In genomic region chr1:156894711-156895407, GRCh38 we compare ENCODE assay signal across 12 cellular contexts. TPM values are rescaled to one million over a fixed set of nuclear protein-coding genes. Genes with fewer than 3 reads are reported as not detected.
A peak's percentile ranks its signal among the peaks of the same experiment; 100 is the strongest.
DNase-seq lines count a peak whose midpoint lies in the region; FAIRE-seq and TF ChIP-seq lines count a peak whose summit lies in the region.
"Had no signal": no experiment of that assay in that cellular context is flagged by ENCODE, and none has a peak within 500 bp of the region (broad histone marks: within the 10 kb centered on the region; RNA-seq: fewer than 3 reads in every experiment).

No MANE protein-coding gene starts in this region.

- H2AFZ ChIP-seq in smooth muscle cell (ENCODE audit: low read depth), result no peak overlapping the region

- H3K9me3 Mint-ChIP-seq in brain, result no peaks in the 10 kb centered on the region

- no peak for FAIRE-seq in small intestine (lab: Jason Lieb, UNC)

- H3K36me3 Mint-ChIP-seq in brain, result no peaks in the 10 kb centered on the region

- H3K9ac ChIP-seq in smooth muscle cell (ENCODE audit: low read depth), result no peak overlapping the region

- TF ChIP-seq CTCF in brain (conservative IDR thresholded peaks at IDR 0.05) (no peak), smooth muscle cell (IDR thresholded peaks at IDR 0.05; ENCODE audit: borderline replicate concordance, insufficient read depth, poor library complexity, severe bottlenecking) (no peak)

- H3K79me2 ChIP-seq in smooth muscle cell (ENCODE audit: low read depth), result no peaks in the 10 kb centered on the region

- H3K4me3 ChIP-seq in smooth muscle cell (no peak overlapping the region), small intestine (ENCODE audit: low read depth in 1 of 2, low read length in 2 of 2) (no peak overlapping the region)

- 81% methylated on average over 12 of the region's 12 CpGs for WGBS in smooth muscle cell (ENCODE audit: low lambda C conversion rate)
- WGBS in small intestine, 3 donors, result 57 to 85% (median 74%) methylated on average over 12 of the region's 12 CpGs

- peaks cover 31% of the 10 kb centered on the region for H3K4me1 Mint-ChIP-seq in brain

- H3K27ac Mint-ChIP-seq in brain, result peak overlapping the region in 3 of 5 experiments; percentile 25 to 63 (median 49)

- H3K27me3 ChIP-seq in smooth muscle cell (ENCODE audit: low read depth) (no peaks in the 10 kb centered on the region), small intestine (ENCODE audit: control insufficient read depth in 2 of 2, insufficient read depth in 2 of 2, low read length in 2 of 2) (peaks cover 2 to 3% of the 10 kb centered on the region in 2 donors)

- H3K27ac ChIP-seq in smooth muscle cell (ENCODE audit: low read depth), result peak overlapping the region; percentile 47
- H3K27ac ChIP-seq in small intestine (ENCODE audit: low read depth in 1 of 2, low read length in 1 of 2), result peak overlapping the region in 1 of 2 donors; percentile 86

- H3F3A ChIP-seq in smooth muscle cell (ENCODE audit: low read depth), result peaks cover 4% of the 10 kb centered on the region

- H3K9me3 ChIP-seq in smooth muscle cell (replicated peaks; ENCODE audit: low read depth) (no peaks in the 10 kb centered on the region), small intestine (ENCODE audit: control insufficient read depth, low read depth) (no peaks in the 10 kb centered on the region)

- H3K27me3 Mint-ChIP-seq in brain, result peaks cover 81% of the 10 kb centered on the region

- peaks cover 8% of the 10 kb centered on the region for H3K4me1 ChIP-seq in smooth muscle cell (ENCODE audit: low read depth)
- no peaks in the 10 kb centered on the region for H3K4me1 ChIP-seq in small intestine (ENCODE audit: control insufficient read depth in 2 of 2, insufficient read depth in 1 of 2, low read depth in 1 of 2, low read length in 1 of 2)

- H4K20me1 ChIP-seq in smooth muscle cell (ENCODE audit: low read depth), result no peaks in the 10 kb centered on the region

- H3K36me3 ChIP-seq in smooth muscle cell (ENCODE audit: low read depth) (no peaks in the 10 kb centered on the region), small intestine (ENCODE audit: control insufficient read depth in 2 of 2, insufficient read depth in 2 of 2, low read length in 2 of 2) (no peaks in the 10 kb centered on the region)

- no peak overlapping the region for H3K4me2 ChIP-seq in smooth muscle cell

- DNase-seq in ELR (ENCODE audit: low read depth) (peak; percentile 56), hepatic stellate cell (ENCODE audit: low spot score) (peak; percentile 72), smooth muscle cell (lab: John Stamatoyannopoulos, UW; ENCODE audit: unreplicated experiment) (no peak), NCI-H1092 (lab: John Stamatoyannopoulos, UW) (no peak), small intestine (no peak), NCI-H1048 (lab: John Stamatoyannopoulos, UW) (no peak)
- no peak for DNase-seq in activated T-cell treated with anti-CD3 and anti-CD28 coated beads, Interleukin-2, amount 50 U/mL, for 48 hours
- DNase-seq: activated naive CD4-positive, alpha-beta T cell; KG1 had no signal

- H3K4me3 Mint-ChIP-seq in brain, result peak overlapping the region in 2 of 5 experiments; percentile 5 to 29

RNA-seq across cellular contexts. Expression of gene PEAR1, which starts 1.3 kb away (rescaled TPM):
- polyA plus RNA-seq in brain (ENCODE audit: insufficient read depth, low read depth, low replicate concordance), result 2.2 TPM
- total RNA-seq in smooth muscle cell, result 2.3 and 2.7 TPM in 2 replicates
- polyA plus RNA-seq in smooth muscle cell, result 3.7 and 4.4 TPM in 2 replicates
- polyA plus RNA-seq in small intestine, result 1 to 10 TPM in 1 of 3 donors, under 1 TPM in 2; 0.22 to 6.5 (median 0.81) TPM

RNA-seq across cellular contexts. Expression of gene LRRC71, which starts 25.6 kb away (rescaled TPM):
- polyA plus RNA-seq in brain (ENCODE audit: insufficient read depth, low read depth, low replicate concordance) (not detected), smooth muscle cell (0.33 TPM in 1 of 2 replicates, not detected in the other), small intestine (under 1 TPM in 1 of 3 donors, not detected in 2; 0.07 TPM)
- total RNA-seq in smooth muscle cell, result not detected in 2 replicates
- total RNA-seq: NCI-H460; T-helper 2 cell treated with Interferon-gamma antibody and Interleukin-4, amounts not matched to agents 100 ng/mL and 5 ng/mL, for 36 hours had no signal

RNA-seq across cellular contexts. Expression of gene NTRK1, which starts 34.2 kb away (rescaled TPM):
- polyA plus RNA-seq in brain (ENCODE audit: insufficient read depth, low read depth, low replicate concordance) (0.32 TPM), smooth muscle cell (3.6 and 5.3 TPM in 2 replicates), small intestine (under 1 TPM in 1 of 3 donors, not detected in 2; 0.67 TPM)
- 0.85 and 1.2 TPM in 2 replicates for total RNA-seq in smooth muscle cell

RNA-seq across cellular contexts. Expression of gene INSRR, which starts 35.9 kb away (rescaled TPM):
- polyA plus RNA-seq in brain (ENCODE audit: insufficient read depth, low read depth, low replicate concordance), result 0.42 TPM
- 0.09 and 0.36 TPM in 2 replicates for total RNA-seq in smooth muscle cell
- 0.45 and 0.67 TPM in 2 replicates for polyA plus RNA-seq in smooth muscle cell
- polyA plus RNA-seq in small intestine, result under 1 TPM in 1 of 3 donors, not detected in 2; 0.01 TPM

Comparison
In these comparisons a context has a peak if more than half of its experiments do, and no peak if none do; other contexts are left out.
1. DNase-seq: peak in ELR (single experiment) and hepatic stellate cell (single experiment); none in smooth muscle cell (single experiment), NCI-H1092 (single experiment), small intestine (single experiment), activated T-cell treated with anti-CD3 and anti-CD28 coated beads, Interleukin-2, amount 50 U/mL, for 48 hours (0 of 2) and NCI-H1048 (single experiment).